In genomic region chr1:95095833-95096217, GRCh38 we compare ENCODE assay signal across 10 cellular contexts. TPM values are rescaled to one million over a fixed set of nuclear protein-coding genes. Genes with fewer than 3 reads are reported as not detected.
DNase-seq lines count a peak whose midpoint lies in the region; ATAC-seq and FAIRE-seq lines count a peak whose summit lies in the region.
"Had no signal": no experiment of that assay in that cellular context is flagged by ENCODE, and none has a peak within 500 bp of the region (broad histone marks: within the 10 kb centered on the region; RNA-seq: fewer than 3 reads in every experiment).

No MANE protein-coding gene starts in this region.

- intact Hi-C loops in sciatic nerve (cut with DNase I) = no loop called here

- DNase-seq in GM18507 (ENCODE audit: extremely low spot score, insufficient read length, low read depth) (no peak), germinal center (ENCODE audit: low spot score) (peak; percentile 15), NCI-H82 (lab: John Stamatoyannopoulos, UW) (no peak), DMS79 (lab: John Stamatoyannopoulos, UW) (no peak), sciatic nerve (ENCODE audit: low spot score) (no peak), C1 segment of cervical spinal cord (lab: John Stamatoyannopoulos, UW) (no peak)
- DNase-seq: Calu3; stimulated activated CD4-positive, alpha-beta T cell treated with anti-CD3 and anti-CD28 coated beads, Interleukin-1b, Interleukin-23, amount 100 ng/mL, for 48 hours had no signal

- peak; percentile 65 for FAIRE-seq in GM18507 (lab: Jason Lieb, UNC)

- peak; percentile 91 for ATAC-seq in GM21619 (IDR thresholded peaks at IDR 0.05; ENCODE audit: unreplicated experiment)
- peak; percentile 73 for ATAC-seq in HG03460 (IDR thresholded peaks at IDR 0.05; ENCODE audit: unreplicated experiment)
- ATAC-seq in sciatic nerve = no peak

RNA-seq across cellular contexts. Expression of gene TLCD4, which starts 21.3 kb away (rescaled TPM):
- 27.9 TPM for total RNA-seq in sciatic nerve

RNA-seq across cellular contexts. Expression of gene ALG14, which starts 23.1 kb away (rescaled TPM):
- total RNA-seq in sciatic nerve = 5.6 TPM
